ENCODE assay signal across 8 cellular contexts in genomic region chr11:8080674-8081590, GRCh38. TPM values are rescaled to one million over a fixed set of nuclear protein-coding genes. Genes with fewer than 3 reads are reported as not detected.
DNase-seq lines count a peak whose midpoint lies in the region; ATAC-seq and TF ChIP-seq lines count a peak whose summit lies in the region.

TUB (plus strand) TSS chr11:8081211; CDS start chr11:8081511, 300 bp downstream.

- no peaks in the 10 kb centered on the region for H3K27me3 ChIP-seq in ovary

- H3K4me1 ChIP-seq in ovary (ENCODE audit: insufficient read depth): peaks cover 7% of the 10 kb centered on the region

- no peak for TF ChIP-seq CTCF in ovary (IDR thresholded peaks at IDR 0.05)

- peaks cover 5% of the 10 kb centered on the region for H3K4me1 Mint-ChIP-seq in activated T-cell treated with anti-CD3 and anti-CD28 coated beads, Interleukin-2, amount 50 U/mL, for 4 hours (ENCODE audit: low read depth)
- no peaks in the 10 kb centered on the region for H3K4me1 Mint-ChIP-seq in activated T-helper 1 cell treated with anti-CD3 and anti-CD28 coated beads, Interleukin-12 subunit alpha, Interleukin-12 subunit beta, Interleukin-2, Interleukin-4 antibody, amounts not matched to agents 30 ng/mL and 10 ng/mL and 1 ng/mL, durations not matched to agents 14 hours and 24 hours and 36 hours (ENCODE audit: low read depth)

- H3K9me3 Mint-ChIP-seq in activated T-cell treated with anti-CD3 and anti-CD28 coated beads, Interleukin-2, amount 50 U/mL, for 4 hours: no peaks in the 10 kb centered on the region
- no peaks in the 10 kb centered on the region for H3K9me3 Mint-ChIP-seq in activated T-helper 1 cell treated with anti-CD3 and anti-CD28 coated beads, Interleukin-12 subunit alpha, Interleukin-12 subunit beta, Interleukin-2, Interleukin-4 antibody, amounts not matched to agents 30 ng/mL and 10 ng/mL and 1 ng/mL, durations not matched to agents 14 hours and 24 hours and 36 hours

- no peak for DNase-seq in activated T-cell treated with anti-CD3 and anti-CD28 coated beads, Interleukin-2, amount 50 U/mL, for 4 hours
- DNase-seq in activated T-cell treated with anti-CD3 and anti-CD28 coated beads for 4 hours: no peak
- no peak for DNase-seq in activated T-helper 1 cell treated with anti-CD3 and anti-CD28 coated beads, Interleukin-12 subunit alpha, Interleukin-12 subunit beta, Interleukin-2, Interleukin-4 antibody, amounts not matched to agents 30 ng/mL and 10 ng/mL and 1 ng/mL, durations not matched to agents 14 hours and 24 hours and 36 hours (ENCODE audit: low spot score)
- no peak for DNase-seq in Right ventricle myocardium inferior (ENCODE audit: missing footprints)
- DNase-seq in ovary: peak; percentile 41 to 65 (median 64)
- no peak for DNase-seq in NCI-H1694 (lab: John Stamatoyannopoulos, UW)
- DNase-seq in foreskin melanocyte: no peak
- DNase-seq in RKO (ENCODE audit: low spot score): no peak

- peak within 1 kb of the TSS; percentile 27 to 74 for H3K27ac ChIP-seq in ovary

- no peak for TF ChIP-seq POLR2A in ovary (IDR thresholded peaks at IDR 0.05)

- peak; percentile 66 to 69 for ATAC-seq in activated T-cell treated with anti-CD3 and anti-CD28 coated beads, Interleukin-2, amount 50 U/mL, for 4 hours
- peak; percentile 58 for ATAC-seq in Right ventricle myocardium inferior

- intact Hi-C loops in activated T-helper 1 cell treated with anti-CD3 and anti-CD28 coated beads, Interleukin-12 subunit alpha, Interleukin-12 subunit beta, Interleukin-2, Interleukin-4 antibody, amounts not matched to agents 30 ng/mL and 10 ng/mL and 1 ng/mL, durations not matched to agents 14 hours and 24 hours and 36 hours (cut with micrococcal nuclease): no loop called here
- intact Hi-C loops in Right ventricle myocardium inferior (cut with DNase I) (no loop called here), ovary (cut with DNase I) (loop anchor here in 2 of 4 donors (5.0 kb wide), 1 partner anchor 49 kb away; no protein-coding TSS in a partner anchor)

- peaks cover 59% of the 10 kb centered on the region for H3K27me3 Mint-ChIP-seq in activated T-cell treated with anti-CD3 and anti-CD28 coated beads, Interleukin-2, amount 50 U/mL, for 4 hours (ENCODE audit: low read depth)
- H3K27me3 Mint-ChIP-seq in activated T-helper 1 cell treated with anti-CD3 and anti-CD28 coated beads, Interleukin-12 subunit alpha, Interleukin-12 subunit beta, Interleukin-2, Interleukin-4 antibody, amounts not matched to agents 30 ng/mL and 10 ng/mL and 1 ng/mL, durations not matched to agents 14 hours and 24 hours and 36 hours (ENCODE audit: insufficient read depth): peaks cover 32% of the 10 kb centered on the region

- H3K36me3 Mint-ChIP-seq in activated T-cell treated with anti-CD3 and anti-CD28 coated beads, Interleukin-2, amount 50 U/mL, for 4 hours (ENCODE audit: insufficient read depth): no peaks in the 10 kb centered on the region
- no peaks in the 10 kb centered on the region for H3K36me3 Mint-ChIP-seq in activated T-helper 1 cell treated with anti-CD3 and anti-CD28 coated beads, Interleukin-12 subunit alpha, Interleukin-12 subunit beta, Interleukin-2, Interleukin-4 antibody, amounts not matched to agents 30 ng/mL and 10 ng/mL and 1 ng/mL, durations not matched to agents 14 hours and 24 hours and 36 hours (ENCODE audit: low read depth)

- 0 to 2% (median 0%) methylated on average over 28 to 103 of the region's 104 CpGs for WGBS in ovary, 3 donors

- TF ChIP-seq EP300 in ovary (IDR thresholded peaks at IDR 0.05): no peak

- no peaks in the 10 kb centered on the region for H3K36me3 ChIP-seq in ovary

- peak within 1 kb of the TSS; percentile 62 for H3K4me3 Mint-ChIP-seq in activated T-cell treated with anti-CD3 and anti-CD28 coated beads, Interleukin-2, amount 50 U/mL, for 4 hours
- H3K4me3 Mint-ChIP-seq in activated T-helper 1 cell treated with anti-CD3 and anti-CD28 coated beads, Interleukin-12 subunit alpha, Interleukin-12 subunit beta, Interleukin-2, Interleukin-4 antibody, amounts not matched to agents 30 ng/mL and 10 ng/mL and 1 ng/mL, durations not matched to agents 14 hours and 24 hours and 36 hours: peak within 1 kb of the TSS; percentile 46

- peak within 1 kb of the TSS; percentile 57 for H3K4me3 ChIP-seq in ovary

- no peak within 1 kb of the TSS for H3K27ac Mint-ChIP-seq in activated T-helper 1 cell treated with anti-CD3 and anti-CD28 coated beads, Interleukin-12 subunit alpha, Interleukin-12 subunit beta, Interleukin-2, Interleukin-4 antibody, amounts not matched to agents 30 ng/mL and 10 ng/mL and 1 ng/mL, durations not matched to agents 14 hours and 24 hours and 36 hours

- no peaks in the 10 kb centered on the region for H3K9me3 ChIP-seq in ovary

RNA-seq across cellular contexts. Expression of gene TUB, which starts in this region (rescaled TPM):
- total RNA-seq in activated T-cell treated with anti-CD3 and anti-CD28 coated beads, Interleukin-2, amount 50 U/mL, for 4 hours: under 1 TPM; 0.14 to 0.43 (median 0.32) TPM
- 0.24 and 0.29 TPM in 2 replicates for total RNA-seq in activated T-helper 1 cell treated with anti-CD3 and anti-CD28 coated beads, Interleukin-12 subunit alpha, Interleukin-12 subunit beta, Interleukin-2, Interleukin-4 antibody, amounts not matched to agents 30 ng/mL and 10 ng/mL and 1 ng/mL, durations not matched to agents 14 hours and 24 hours and 36 hours
- total RNA-seq in Right ventricle myocardium inferior: 21.4 TPM
- total RNA-seq in ovary: 10 to 100 TPM; 10.5 to 33.4 (median 25.7) TPM
- polyA plus RNA-seq in ovary: 10 to 100 TPM in 1 of 2 donors, 1 to 10 TPM in 1; 7.2 to 15.3 TPM

Comparison
In these comparisons a context has a peak if more than half of its experiments do, and no peak if none do; other contexts are left out.
1. Peak in ATAC-seq in activated T-cell treated with anti-CD3 and anti-CD28 coated beads, Interleukin-2, amount 50 U/mL, for 4 hours; RNA of the gene not detected or under 1 TPM.
2. DNase-seq: peak in ovary (5 of 5); none in activated T-cell treated with anti-CD3 and anti-CD28 coated beads, Interleukin-2, amount 50 U/mL, for 4 hours (single experiment), activated T-cell treated with anti-CD3 and anti-CD28 coated beads for 4 hours (single experiment), activated T-helper 1 cell treated with anti-CD3 and anti-CD28 coated beads, Interleukin-12 subunit alpha, Interleukin-12 subunit beta, Interleukin-2, Interleukin-4 antibody, amounts not matched to agents 30 ng/mL and 10 ng/mL and 1 ng/mL, durations not matched to agents 14 hours and 24 hours and 36 hours (single experiment), Right ventricle myocardium inferior (single experiment), NCI-H1694 (single experiment), foreskin melanocyte (single experiment) and RKO (single experiment).